In the genomic region with DNA sequence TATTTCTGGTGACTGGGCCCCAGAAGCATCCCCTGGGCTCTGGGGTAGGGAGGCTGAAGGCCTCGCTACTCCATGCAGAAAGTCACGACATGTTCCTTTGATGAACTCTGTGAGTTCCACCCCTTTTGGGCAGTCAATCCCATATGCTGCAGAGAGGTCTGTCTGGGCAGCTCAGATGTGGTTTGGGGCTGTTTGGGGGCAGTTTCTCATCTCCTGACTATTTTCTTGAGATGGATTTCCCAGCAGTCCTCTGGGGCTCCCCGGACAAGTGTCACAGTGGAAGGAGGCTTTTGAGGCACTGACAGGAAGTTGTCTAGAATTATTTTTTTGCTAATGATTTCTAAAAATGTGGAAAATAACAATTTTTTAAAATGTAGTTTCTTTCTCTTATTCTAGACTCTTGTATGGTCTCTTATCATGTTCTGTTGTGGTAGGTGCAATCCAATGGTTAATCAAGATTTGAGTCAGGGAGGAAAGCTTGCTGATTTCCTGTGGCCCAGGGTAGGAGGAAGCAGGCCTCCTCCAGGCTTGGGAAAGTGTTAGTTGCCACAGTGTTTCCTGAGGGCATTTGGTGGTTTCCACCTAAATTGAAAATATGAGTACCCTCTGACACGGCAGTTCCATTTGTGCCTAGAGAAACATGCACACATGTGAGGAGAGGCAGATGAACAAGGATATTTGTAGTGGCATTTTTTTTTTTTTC, we compare ENCODE assay signal across 9 cellular contexts. TPM values are rescaled to one million over a fixed set of nuclear protein-coding genes. Genes with fewer than 3 reads are reported as not detected.
DNase-seq lines count a peak whose midpoint lies in the region; ATAC-seq lines count a peak whose summit lies in the region.
"Had no signal": no experiment of that assay in that cellular context is flagged by ENCODE, and none has a peak within 500 bp of the region (broad histone marks: within the 10 kb centered on the region; RNA-seq: fewer than 3 reads in every experiment).

No MANE protein-coding gene starts in this region.

- H3K27me3 Mint-ChIP-seq in activated CD8-positive, alpha-beta memory T cell treated with anti-CD3 and anti-CD28 coated beads, Interleukin-2, amount 10 ng/mL, durations not matched to agents 7 days and 5 days: no peaks in the 10 kb centered on the region
- no peaks in the 10 kb centered on the region for H3K27me3 Mint-ChIP-seq in T-helper 2 cell treated with Interferon-gamma antibody and Interleukin-4, amounts not matched to agents 5 μg/mL and 100 μg/mL, for 36 hours (ENCODE audit: low read depth)
- no peaks in the 10 kb centered on the region for H3K27me3 Mint-ChIP-seq in stimulated activated memory B cell treated with anti-CD40 and anti-IgM and Interleukin-4, amounts not matched to agents 10 μg/mL and 1 μg/mL and 100 μg/mL, for 72 hours

- H3K4me3 Mint-ChIP-seq in activated CD8-positive, alpha-beta memory T cell treated with anti-CD3 and anti-CD28 coated beads, Interleukin-2, amount 10 ng/mL, durations not matched to agents 7 days and 5 days: peak overlapping the region; percentile 31
- peak overlapping the region; percentile 70 for H3K4me3 Mint-ChIP-seq in T-helper 2 cell treated with Interferon-gamma antibody and Interleukin-4, amounts not matched to agents 5 μg/mL and 100 μg/mL, for 36 hours
- no peak overlapping the region for H3K4me3 Mint-ChIP-seq in stimulated activated memory B cell treated with anti-CD40 and anti-IgM and Interleukin-4, amounts not matched to agents 10 μg/mL and 1 μg/mL and 100 μg/mL, for 72 hours

- CTCF ChIA-PET in activated CD8-positive, alpha-beta memory T cell treated with anti-CD3 and anti-CD28 coated beads, Interleukin-2, amount 10 ng/mL, durations not matched to agents 7 days and 5 days (lab: Charles Lee): interaction anchor here (1.0 to 2.0 kb wide), 4 partner anchors 9 to 114 kb away, joined by 3 to 4 read pairs (median 4); a partner anchor contains a TSS

- H3K36me3 Mint-ChIP-seq in activated CD8-positive, alpha-beta memory T cell treated with anti-CD3 and anti-CD28 coated beads, Interleukin-2, amount 10 ng/mL, durations not matched to agents 7 days and 5 days: peaks cover 7% of the 10 kb centered on the region
- peaks cover 12% of the 10 kb centered on the region for H3K36me3 Mint-ChIP-seq in T-helper 2 cell treated with Interferon-gamma antibody and Interleukin-4, amounts not matched to agents 5 μg/mL and 100 μg/mL, for 36 hours (ENCODE audit: low read depth)
- H3K36me3 Mint-ChIP-seq in stimulated activated memory B cell treated with anti-CD40 and anti-IgM and Interleukin-4, amounts not matched to agents 10 μg/mL and 1 μg/mL and 100 μg/mL, for 72 hours: peaks cover 25% of the 10 kb centered on the region

- in situ Hi-C loops in ACHN (cut with HindIII; ENCODE audit: low pct_ligation_motif_present, low pct_unique_long_range_greater_than_20kb, low sequenced_read_pairs): no loop called here

- H3K4me1 Mint-ChIP-seq in activated CD8-positive, alpha-beta memory T cell treated with anti-CD3 and anti-CD28 coated beads, Interleukin-2, amount 10 ng/mL, durations not matched to agents 7 days and 5 days: peaks cover 55% of the 10 kb centered on the region
- peaks cover 37% of the 10 kb centered on the region for H3K4me1 Mint-ChIP-seq in T-helper 2 cell treated with Interferon-gamma antibody and Interleukin-4, amounts not matched to agents 5 μg/mL and 100 μg/mL, for 36 hours (ENCODE audit: low read depth)
- peaks cover 50% of the 10 kb centered on the region for H3K4me1 Mint-ChIP-seq in stimulated activated memory B cell treated with anti-CD40 and anti-IgM and Interleukin-4, amounts not matched to agents 10 μg/mL and 1 μg/mL and 100 μg/mL, for 72 hours

- no peaks in the 10 kb centered on the region for H3K9me3 Mint-ChIP-seq in activated CD8-positive, alpha-beta memory T cell treated with anti-CD3 and anti-CD28 coated beads, Interleukin-2, amount 10 ng/mL, durations not matched to agents 7 days and 5 days (ENCODE audit: low read depth)
- no peaks in the 10 kb centered on the region for H3K9me3 Mint-ChIP-seq in T-helper 2 cell treated with Interferon-gamma antibody and Interleukin-4, amounts not matched to agents 5 μg/mL and 100 μg/mL, for 36 hours
- peaks cover 3% of the 10 kb centered on the region for H3K9me3 Mint-ChIP-seq in stimulated activated memory B cell treated with anti-CD40 and anti-IgM and Interleukin-4, amounts not matched to agents 10 μg/mL and 1 μg/mL and 100 μg/mL, for 72 hours

- peak; percentile 59 for ATAC-seq in activated CD8-positive, alpha-beta memory T cell treated with anti-CD3 and anti-CD28 coated beads, Interleukin-2, amount 10 ng/mL, durations not matched to agents 7 days and 5 days
- no peak for ATAC-seq in stimulated activated memory B cell treated with anti-CD40 and anti-IgM and Interleukin-4, amounts not matched to agents 10 μg/mL and 1 μg/mL and 100 μg/mL, for 72 hours
- no peak for ATAC-seq in GM21619 (IDR thresholded peaks at IDR 0.05; ENCODE audit: unreplicated experiment)

- peak; percentile 73 for DNase-seq in activated CD8-positive, alpha-beta memory T cell treated with anti-CD3 and anti-CD28 coated beads, Interleukin-2, amount 10 ng/mL, durations not matched to agents 7 days and 5 days
- no peak for DNase-seq in activated CD8-positive, alpha-beta memory T cell treated with anti-CD3 and anti-CD28 coated beads for 24 hours
- peak; percentile 78 for DNase-seq in T-helper 2 cell treated with Interferon-gamma antibody and Interleukin-4, amounts not matched to agents 5 μg/mL and 100 μg/mL, for 36 hours (ENCODE audit: low spot score)
- DNase-seq in dermis microvascular lymphatic vessel endothelial cell (ENCODE audit: low read depth in 2 of 2) (peak; percentile 62 to 94), ACHN (no peak), NCI-H2171 treated with DMSO at 0.1 percent for 48 hours (lab: John Stamatoyannopoulos, UW) (no peak)
- DNase-seq: MG63 had no signal

- H3K27ac Mint-ChIP-seq in activated CD8-positive, alpha-beta memory T cell treated with anti-CD3 and anti-CD28 coated beads, Interleukin-2, amount 10 ng/mL, durations not matched to agents 7 days and 5 days: peak overlapping the region; percentile 73
- peak overlapping the region; percentile 84 for H3K27ac Mint-ChIP-seq in T-helper 2 cell treated with Interferon-gamma antibody and Interleukin-4, amounts not matched to agents 5 μg/mL and 100 μg/mL, for 36 hours
- peak overlapping the region; percentile 64 for H3K27ac Mint-ChIP-seq in stimulated activated memory B cell treated with anti-CD40 and anti-IgM and Interleukin-4, amounts not matched to agents 10 μg/mL and 1 μg/mL and 100 μg/mL, for 72 hours

RNA-seq across cellular contexts. Expression of a gene that starts 19.9 kb away (rescaled TPM):
- total RNA-seq in activated CD8-positive, alpha-beta memory T cell treated with anti-CD3 and anti-CD28 coated beads, Interleukin-2, amount 10 ng/mL, durations not matched to agents 7 days and 5 days: 10 to 100 TPM; 60.2 to 67.1 TPM
- total RNA-seq in dermis microvascular lymphatic vessel endothelial cell: 10.1 and 12.1 TPM in 2 replicates

Comparison
In these comparisons a context has a peak if more than half of its experiments do, and no peak if none do; other contexts are left out.
1. DNase-seq: peak in activated CD8-positive, alpha-beta memory T cell treated with anti-CD3 and anti-CD28 coated beads, Interleukin-2, amount 10 ng/mL, durations not matched to agents 7 days and 5 days (single experiment), T-helper 2 cell treated with Interferon-gamma antibody and Interleukin-4, amounts not matched to agents 5 μg/mL and 100 μg/mL, for 36 hours (single experiment) and dermis microvascular lymphatic vessel endothelial cell (2 of 2); none in activated CD8-positive, alpha-beta memory T cell treated with anti-CD3 and anti-CD28 coated beads for 24 hours (single experiment), ACHN (single experiment) and NCI-H2171 treated with DMSO at 0.1 percent for 48 hours (single experiment).
2. Peak in every context shown above with its lines, with median percentiles within 50 percentile points of each other: H3K27ac Mint-ChIP-seq.